Comparison of ENCODE assay signal across 1 cellular context in the genomic region with DNA sequence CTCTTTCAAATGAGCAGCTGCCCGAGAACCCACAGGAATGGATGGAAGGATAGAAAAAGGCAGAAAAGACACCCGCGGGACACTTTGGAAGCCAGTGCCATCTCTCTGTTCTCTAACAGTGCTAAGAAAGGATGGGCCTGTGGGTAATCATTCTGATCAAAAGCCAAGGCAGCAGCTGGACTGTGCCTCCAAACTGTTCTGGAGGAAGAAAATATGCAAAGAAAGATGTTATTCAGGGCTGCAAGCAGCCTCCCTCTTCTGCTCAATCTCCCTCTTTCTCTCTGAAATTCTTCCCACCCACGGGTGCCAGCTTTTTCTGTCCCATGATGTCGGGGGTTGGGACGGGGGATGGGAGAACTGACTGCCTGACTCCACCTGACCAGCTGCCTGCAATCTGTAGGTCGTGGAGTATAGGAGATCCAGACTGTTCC.
TF ChIP-seq lines count a peak whose summit lies in the region.

No MANE protein-coding gene starts in this region.

TF ChIP-seq in GM23338, 12 proteins besides CTCF, POLR2A, EP300 and RAD21:
- TF ChIP-seq EZH2 (IDR thresholded peaks at IDR 0.05; ENCODE audit: low read depth, unreplicated experiment), result no peak
